ENCODE assay signal across 8 cellular contexts in genomic region chr19:30450101-30450500, GRCh38.
DNase-seq lines count a peak whose midpoint lies in the region; ATAC-seq lines count a peak whose summit lies in the region.

No MANE protein-coding gene starts in this region.

- no peaks in the 10 kb centered on the region for H3K36me3 ChIP-seq in SJSA1

- ATAC-seq in left ventricle myocardium superior (peak; percentile 91), HG03097 (IDR thresholded peaks at IDR 0.05; ENCODE audit: low FRiP score, unreplicated experiment) (no peak), HG02678 (IDR thresholded peaks at IDR 0.05; ENCODE audit: unreplicated experiment) (no peak)

- intact Hi-C loops in left ventricle myocardium superior (cut with micrococcal nuclease): no loop called here

- H3K27ac ChIP-seq in SJSA1: no peak overlapping the region

- H3K9me3 ChIP-seq in SJSA1 (replicated peaks): no peaks in the 10 kb centered on the region

- DNase-seq in DMS 273 (lab: John Stamatoyannopoulos, UW; ENCODE audit: unreplicated experiment): peak; percentile 69
- peak in 1 of 2 experiments; percentile 27 for DNase-seq in SJSA1 (ENCODE audit: low read depth in 1 of 2, low spot score in 2 of 2)
- peak; percentile 47 for DNase-seq in left ventricle myocardium superior
- peak; percentile 84 for DNase-seq in putamen (ENCODE audit: low spot score)
- DNase-seq in SIG-M5 treated with dmso at 0.1 percent for 504 hours (lab: John Stamatoyannopoulos, UW; ENCODE audit: unreplicated experiment): no peak
- DNase-seq in HPDE6-E6E7 (ENCODE audit: extremely low spot score): no peak

- peaks cover 4% of the 10 kb centered on the region for H3K27me3 ChIP-seq in SJSA1 (replicated peaks)

- H3K4me3 ChIP-seq in SJSA1: peak overlapping the region; percentile 8; the same call in 1 of the 2 replicates

- peaks cover 26% of the 10 kb centered on the region for H3K4me1 ChIP-seq in SJSA1 (replicated peaks)

Comparison
In these comparisons a context has a peak if more than half of its experiments do, and no peak if none do; other contexts are left out.
1. DNase-seq: peak in DMS 273 (single experiment), left ventricle myocardium superior (single experiment) and putamen (single experiment); none in SIG-M5 treated with dmso at 0.1 percent for 504 hours (single experiment) and HPDE6-E6E7 (single experiment).